ENCODE assay signal across 12 cellular contexts in the genomic region with DNA sequence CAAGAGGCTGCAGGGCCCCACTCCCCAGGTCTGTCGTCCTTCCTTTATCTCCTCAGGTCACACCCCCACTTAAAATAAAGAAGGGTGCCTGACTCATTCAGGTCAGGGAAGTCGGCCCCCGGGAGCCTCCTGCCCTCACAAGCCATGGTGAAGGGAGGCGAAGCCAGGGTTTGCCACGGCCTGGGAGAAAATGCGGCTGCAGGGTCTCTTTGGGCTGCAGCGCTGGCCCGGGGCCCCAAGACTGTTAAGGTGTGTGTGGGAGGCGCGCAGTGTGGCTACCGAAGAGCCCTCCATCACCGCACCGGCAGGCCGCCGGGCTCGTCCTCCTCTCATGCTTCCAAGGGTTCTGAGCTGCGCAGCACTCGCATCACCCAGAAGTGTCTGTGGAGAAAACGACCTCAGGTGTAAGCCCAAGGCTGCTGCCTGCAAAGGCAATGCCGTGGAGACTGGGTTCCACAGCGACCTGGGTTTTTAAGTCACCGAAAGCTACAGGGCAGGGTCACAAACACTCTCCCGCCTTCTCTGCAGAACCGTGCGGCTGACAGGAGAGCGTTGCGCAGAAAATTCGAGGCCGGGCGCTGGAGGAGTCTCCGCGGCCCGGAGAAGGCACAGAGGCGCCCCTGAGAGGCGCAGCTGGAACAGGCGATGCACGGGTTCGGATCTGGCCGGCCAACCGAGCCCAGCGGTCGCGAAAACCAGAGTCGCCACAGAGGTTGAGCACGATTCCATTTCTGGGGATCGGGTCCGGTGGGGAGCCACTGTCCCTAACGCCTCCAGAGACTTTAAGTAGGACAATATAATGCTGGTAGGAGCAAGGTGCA. TPM values are rescaled to one million over a fixed set of nuclear protein-coding genes. Genes with fewer than 3 reads are reported as not detected.
A peak's percentile ranks its signal among the peaks of the same experiment; 100 is the strongest.
DNase-seq lines count a peak whose midpoint lies in the region; ATAC-seq and TF ChIP-seq lines count a peak whose summit lies in the region.
"Had no signal": no experiment of that assay in that cellular context is flagged by ENCODE, and none has a peak within 500 bp of the region (broad histone marks: within the 10 kb centered on the region; RNA-seq: fewer than 3 reads in every experiment).

No MANE protein-coding gene starts in this region.

- H3K27me3 ChIP-seq in left ventricle myocardium inferior (ENCODE audit: low read depth) (peaks cover 93% of the 10 kb centered on the region), right atrium auricular region (peaks cover 57 to 60% of the 10 kb centered on the region in 2 donors), iPS-18a (ENCODE audit: control insufficient read depth, insufficient read depth, low read length) (peaks cover 97% of the 10 kb centered on the region)

- no peaks in the 10 kb centered on the region for H3K36me3 ChIP-seq in left ventricle myocardium inferior
- no peaks in the 10 kb centered on the region for H3K36me3 ChIP-seq in right atrium auricular region
- H3K36me3 ChIP-seq in iPS-18a (ENCODE audit: control insufficient read depth, low read depth, low read length): no peaks in the 10 kb centered on the region
- H3K36me3 ChIP-seq: cardiac muscle cell, tibial artery had no signal

- DNase-seq in left ventricle myocardium inferior (no peak), right atrium auricular region (ENCODE audit: low spot score) (no peak), NCI-H748 treated with DMSO at 0.1 percent for 48 hours (lab: John Stamatoyannopoulos, UW) (no peak), cardiac septum (ENCODE audit: low spot score) (no peak)
- no peak for DNase-seq in activated T-cell treated with anti-CD3 and anti-CD28 coated beads, Interleukin-2, amount 50 U/mL, for 4 hours
- DNase-seq in stimulated activated effector memory CD8-positive, alpha-beta T cell treated with anti-CD3 and anti-CD28 coated beads, Interleukin-12 subunit alpha, Interleukin-12 subunit beta, amount 100 ng/mL, for 72 hours (ENCODE audit: low spot score in 2 of 2): no peak
- DNase-seq in activated effector memory CD4-positive, alpha-beta T cell treated with Interleukin-2 at 50 U/mL for 16 hours: no peak
- DNase-seq: kidney, NCI-H1694 had no signal

- peak overlapping the region; percentile 40 for H3K4me3 Mint-ChIP-seq in activated T-cell treated with anti-CD3 and anti-CD28 coated beads, Interleukin-2, amount 50 U/mL, for 4 hours
- peak overlapping the region; percentile 68 for H3K4me3 Mint-ChIP-seq in stimulated activated effector memory CD8-positive, alpha-beta T cell treated with anti-CD3 and anti-CD28 coated beads, Interleukin-12 subunit alpha, Interleukin-12 subunit beta, amount 100 ng/mL, for 72 hours

- ATAC-seq in activated T-cell treated with anti-CD3 and anti-CD28 coated beads, Interleukin-2, amount 50 U/mL, for 4 hours: peak; percentile 18 to 28
- ATAC-seq in stimulated activated effector memory CD8-positive, alpha-beta T cell treated with anti-CD3 and anti-CD28 coated beads, Interleukin-12 subunit alpha, Interleukin-12 subunit beta, amount 100 ng/mL, for 72 hours: peak; percentile 36

- peak overlapping the region; percentile 10 for H3K4me3 ChIP-seq in left ventricle myocardium inferior
- H3K4me3 ChIP-seq in right atrium auricular region: no peak overlapping the region
- peak overlapping the region; percentile 45 for H3K4me3 ChIP-seq in iPS-18a (ENCODE audit: low read length)
- H3K4me3 ChIP-seq: cardiac muscle cell, tibial artery had no signal

- H3K4me1 Mint-ChIP-seq in activated T-cell treated with anti-CD3 and anti-CD28 coated beads, Interleukin-2, amount 50 U/mL, for 4 hours (ENCODE audit: low read depth): peaks cover 35% of the 10 kb centered on the region
- H3K4me1 Mint-ChIP-seq in stimulated activated effector memory CD8-positive, alpha-beta T cell treated with anti-CD3 and anti-CD28 coated beads, Interleukin-12 subunit alpha, Interleukin-12 subunit beta, amount 100 ng/mL, for 72 hours: peaks cover 40% of the 10 kb centered on the region

- no peaks in the 10 kb centered on the region for H3K36me3 Mint-ChIP-seq in activated T-cell treated with anti-CD3 and anti-CD28 coated beads, Interleukin-2, amount 50 U/mL, for 4 hours (ENCODE audit: insufficient read depth)
- H3K36me3 Mint-ChIP-seq in stimulated activated effector memory CD8-positive, alpha-beta T cell treated with anti-CD3 and anti-CD28 coated beads, Interleukin-12 subunit alpha, Interleukin-12 subunit beta, amount 100 ng/mL, for 72 hours: no peaks in the 10 kb centered on the region

- H3K4me1 ChIP-seq in left ventricle myocardium inferior (peaks cover 45% of the 10 kb centered on the region), right atrium auricular region (peaks cover 0 to 44% of the 10 kb centered on the region in 2 donors), iPS-18a (ENCODE audit: control insufficient read depth, low read depth, low read length) (peaks cover 13% of the 10 kb centered on the region)

- H3K27me3 Mint-ChIP-seq in activated T-cell treated with anti-CD3 and anti-CD28 coated beads, Interleukin-2, amount 50 U/mL, for 4 hours (ENCODE audit: low read depth): peaks cover 91% of the 10 kb centered on the region

- TF ChIP-seq CTCF in left ventricle myocardium inferior (IDR thresholded peaks at IDR 0.05; ENCODE audit: borderline replicate concordance) (no peak), right atrium auricular region (IDR thresholded peaks at IDR 0.05) (no peak)

- H3K9me3 Mint-ChIP-seq in activated T-cell treated with anti-CD3 and anti-CD28 coated beads, Interleukin-2, amount 50 U/mL, for 4 hours: no peaks in the 10 kb centered on the region
- no peaks in the 10 kb centered on the region for H3K9me3 Mint-ChIP-seq in stimulated activated effector memory CD8-positive, alpha-beta T cell treated with anti-CD3 and anti-CD28 coated beads, Interleukin-12 subunit alpha, Interleukin-12 subunit beta, amount 100 ng/mL, for 72 hours

- intact Hi-C loops in left ventricle myocardium inferior (cut with micrococcal nuclease): loop anchor here (5.0 kb wide), 1 partner anchor 394 kb away; no protein-coding TSS in a partner anchor
- intact Hi-C loops in cardiac septum (cut with DNase I): loop anchor here (5.0 kb wide), 1 partner anchor 39 kb away; no protein-coding TSS in a partner anchor

- H3K27ac Mint-ChIP-seq in stimulated activated effector memory CD8-positive, alpha-beta T cell treated with anti-CD3 and anti-CD28 coated beads, Interleukin-12 subunit alpha, Interleukin-12 subunit beta, amount 100 ng/mL, for 72 hours: no peak overlapping the region

- H3K9ac ChIP-seq in iPS-18a (ENCODE audit: low read length): no peak overlapping the region

- no peaks in the 10 kb centered on the region for H3K9me3 ChIP-seq in left ventricle myocardium inferior (replicated peaks)
- no peaks in the 10 kb centered on the region for H3K9me3 ChIP-seq in right atrium auricular region
- H3K9me3 ChIP-seq in iPS-18a (ENCODE audit: control insufficient read depth, low read depth, low read length): no peaks in the 10 kb centered on the region
- H3K9me3 ChIP-seq: tibial artery had no signal

- H3K27ac ChIP-seq in left ventricle myocardium inferior (replicated peaks): no peak overlapping the region
- H3K27ac ChIP-seq in right atrium auricular region: no peak overlapping the region
- no peak overlapping the region for H3K27ac ChIP-seq in iPS-18a (ENCODE audit: low read length)
- H3K27ac ChIP-seq: cardiac muscle cell, tibial artery had no signal

RNA-seq across cellular contexts. Expression of a gene that starts 8.7 kb away (rescaled TPM):
- not detected for total RNA-seq in left ventricle myocardium inferior
- not detected for total RNA-seq in right atrium auricular region
- total RNA-seq in activated T-cell treated with anti-CD3 and anti-CD28 coated beads, Interleukin-2, amount 50 U/mL, for 4 hours: under 1 TPM in 1 of 3 donors, not detected in 2; 0.05 TPM
- total RNA-seq in cardiac septum: 0.11 TPM
- total RNA-seq: cardiac muscle cell, kidney had no signal

RNA-seq across cellular contexts. Expression of a gene that starts 8.8 kb away (rescaled TPM):
- total RNA-seq in left ventricle myocardium inferior: not detected
- not detected for total RNA-seq in right atrium auricular region
- total RNA-seq in activated T-cell treated with anti-CD3 and anti-CD28 coated beads, Interleukin-2, amount 50 U/mL, for 4 hours: not detected
- not detected for total RNA-seq in cardiac septum
- total RNA-seq: cardiac muscle cell, kidney had no signal

Comparison
In these comparisons a context has a peak if more than half of its experiments do, and no peak if none do; other contexts are left out.
1. H3K4me3 ChIP-seq: peak in left ventricle myocardium inferior (single experiment) and iPS-18a (single experiment); none in right atrium auricular region (0 of 2).